2 cellular contexts compared by ENCODE assay signal in the genomic region with DNA sequence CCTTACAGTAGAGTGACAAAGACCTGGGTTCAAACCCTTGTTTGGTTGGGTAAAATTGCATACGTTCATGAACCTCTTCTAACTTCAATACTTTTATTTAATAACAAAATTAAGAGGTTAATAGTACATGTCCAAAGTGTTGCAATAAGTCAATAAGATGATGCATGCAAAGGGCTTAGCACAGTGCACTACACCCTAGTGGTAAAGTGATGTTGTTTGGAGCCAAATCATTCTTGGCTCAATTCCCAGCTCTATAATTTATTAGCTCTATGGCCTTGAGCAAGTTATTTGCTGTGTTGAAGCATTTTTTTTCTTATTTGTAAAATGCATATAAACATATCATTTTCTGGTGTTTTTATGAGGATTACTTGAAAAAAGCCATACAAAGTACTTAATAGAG.
TF ChIP-seq lines count a peak whose summit lies in the region.

No MANE protein-coding gene starts in this region.

TF ChIP-seq in liver, 16 proteins besides CTCF, POLR2A, EP300 and RAD21 (continued from another document):
- TF ChIP-seq, protein P1, sequence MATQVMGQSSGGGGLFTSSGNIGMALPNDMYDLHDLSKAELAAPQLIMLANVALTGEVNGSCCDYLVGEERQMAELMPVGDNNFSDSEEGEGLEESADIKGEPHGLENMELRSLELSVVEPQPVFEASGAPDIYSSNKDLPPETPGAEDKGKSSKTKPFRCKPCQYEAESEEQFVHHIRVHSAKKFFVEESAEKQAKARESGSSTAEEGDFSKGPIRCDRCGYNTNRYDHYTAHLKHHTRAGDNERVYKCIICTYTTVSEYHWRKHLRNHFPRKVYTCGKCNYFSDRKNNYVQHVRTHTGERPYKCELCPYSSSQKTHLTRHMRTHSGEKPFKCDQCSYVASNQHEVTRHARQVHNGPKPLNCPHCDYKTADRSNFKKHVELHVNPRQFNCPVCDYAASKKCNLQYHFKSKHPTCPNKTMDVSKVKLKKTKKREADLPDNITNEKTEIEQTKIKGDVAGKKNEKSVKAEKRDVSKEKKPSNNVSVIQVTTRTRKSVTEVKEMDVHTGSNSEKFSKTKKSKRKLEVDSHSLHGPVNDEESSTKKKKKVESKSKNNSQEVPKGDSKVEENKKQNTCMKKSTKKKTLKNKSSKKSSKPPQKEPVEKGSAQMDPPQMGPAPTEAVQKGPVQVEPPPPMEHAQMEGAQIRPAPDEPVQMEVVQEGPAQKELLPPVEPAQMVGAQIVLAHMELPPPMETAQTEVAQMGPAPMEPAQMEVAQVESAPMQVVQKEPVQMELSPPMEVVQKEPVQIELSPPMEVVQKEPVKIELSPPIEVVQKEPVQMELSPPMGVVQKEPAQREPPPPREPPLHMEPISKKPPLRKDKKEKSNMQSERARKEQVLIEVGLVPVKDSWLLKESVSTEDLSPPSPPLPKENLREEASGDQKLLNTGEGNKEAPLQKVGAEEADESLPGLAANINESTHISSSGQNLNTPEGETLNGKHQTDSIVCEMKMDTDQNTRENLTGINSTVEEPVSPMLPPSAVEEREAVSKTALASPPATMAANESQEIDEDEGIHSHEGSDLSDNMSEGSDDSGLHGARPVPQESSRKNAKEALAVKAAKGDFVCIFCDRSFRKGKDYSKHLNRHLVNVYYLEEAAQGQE (IDR thresholded peaks at IDR 0.05): peak; percentile 33
- TF ChIP-seq JUND (IDR thresholded peaks at IDR 0.05): peak; percentile 86 to 94
- peak; percentile 98 for TF ChIP-seq FOXA1 (IDR thresholded peaks at IDR 0.05)
- TF ChIP-seq FOXA2 (IDR thresholded peaks at IDR 0.05): peak; percentile 99
- TF ChIP-seq, protein P2, sequence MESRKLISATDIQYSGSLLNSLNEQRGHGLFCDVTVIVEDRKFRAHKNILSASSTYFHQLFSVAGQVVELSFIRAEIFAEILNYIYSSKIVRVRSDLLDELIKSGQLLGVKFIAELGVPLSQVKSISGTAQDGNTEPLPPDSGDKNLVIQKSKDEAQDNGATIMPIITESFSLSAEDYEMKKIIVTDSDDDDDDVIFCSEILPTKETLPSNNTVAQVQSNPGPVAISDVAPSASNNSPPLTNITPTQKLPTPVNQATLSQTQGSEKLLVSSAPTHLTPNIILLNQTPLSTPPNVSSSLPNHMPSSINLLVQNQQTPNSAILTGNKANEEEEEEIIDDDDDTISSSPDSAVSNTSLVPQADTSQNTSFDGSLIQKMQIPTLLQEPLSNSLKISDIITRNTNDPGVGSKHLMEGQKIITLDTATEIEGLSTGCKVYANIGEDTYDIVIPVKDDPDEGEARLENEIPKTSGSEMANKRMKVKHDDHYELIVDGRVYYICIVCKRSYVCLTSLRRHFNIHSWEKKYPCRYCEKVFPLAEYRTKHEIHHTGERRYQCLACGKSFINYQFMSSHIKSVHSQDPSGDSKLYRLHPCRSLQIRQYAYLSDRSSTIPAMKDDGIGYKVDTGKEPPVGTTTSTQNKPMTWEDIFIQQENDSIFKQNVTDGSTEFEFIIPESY (IDR thresholded peaks at IDR 0.05): peak; percentile 58
- TF ChIP-seq, protein P3, sequence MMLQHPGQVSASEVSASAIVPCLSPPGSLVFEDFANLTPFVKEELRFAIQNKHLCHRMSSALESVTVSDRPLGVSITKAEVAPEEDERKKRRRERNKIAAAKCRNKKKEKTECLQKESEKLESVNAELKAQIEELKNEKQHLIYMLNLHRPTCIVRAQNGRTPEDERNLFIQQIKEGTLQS (IDR thresholded peaks at IDR 0.05): peak; percentile 84
- peak; percentile 43 for TF ChIP-seq YY1 (IDR thresholded peaks at IDR 0.05)
- TF ChIP-seq HNF4A (conservative IDR thresholded peaks at IDR 0.05): peak; percentile 65 to 81
- TF ChIP-seq HNF4G (IDR thresholded peaks at IDR 0.05): no peak
- peak; percentile 25 for TF ChIP-seq NR2F2 (IDR thresholded peaks at IDR 0.05)
- TF ChIP-seq TAF1 (conservative IDR thresholded peaks at IDR 0.05): no peak
- TF ChIP-seq, protein P4, sequence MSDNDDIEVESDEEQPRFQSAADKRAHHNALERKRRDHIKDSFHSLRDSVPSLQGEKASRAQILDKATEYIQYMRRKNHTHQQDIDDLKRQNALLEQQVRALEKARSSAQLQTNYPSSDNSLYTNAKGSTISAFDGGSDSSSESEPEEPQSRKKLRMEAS (IDR thresholded peaks at IDR 0.05): peak; percentile 56
- peak in 1 of 2 donors; percentile 23 for TF ChIP-seq EGR1 (IDR thresholded peaks at IDR 0.05; ENCODE audit: low read depth in 2 of 2)
- TF ChIP-seq SP1 (IDR thresholded peaks at IDR 0.05): peak; percentile 66
- TF ChIP-seq RXRA (IDR thresholded peaks at IDR 0.05): peak; percentile 49 to 82

TF ChIP-seq in HepG2, 621 proteins besides CTCF, POLR2A, EP300 and RAD21 (continued from another document):
- TF ChIP-seq, protein P5, sequence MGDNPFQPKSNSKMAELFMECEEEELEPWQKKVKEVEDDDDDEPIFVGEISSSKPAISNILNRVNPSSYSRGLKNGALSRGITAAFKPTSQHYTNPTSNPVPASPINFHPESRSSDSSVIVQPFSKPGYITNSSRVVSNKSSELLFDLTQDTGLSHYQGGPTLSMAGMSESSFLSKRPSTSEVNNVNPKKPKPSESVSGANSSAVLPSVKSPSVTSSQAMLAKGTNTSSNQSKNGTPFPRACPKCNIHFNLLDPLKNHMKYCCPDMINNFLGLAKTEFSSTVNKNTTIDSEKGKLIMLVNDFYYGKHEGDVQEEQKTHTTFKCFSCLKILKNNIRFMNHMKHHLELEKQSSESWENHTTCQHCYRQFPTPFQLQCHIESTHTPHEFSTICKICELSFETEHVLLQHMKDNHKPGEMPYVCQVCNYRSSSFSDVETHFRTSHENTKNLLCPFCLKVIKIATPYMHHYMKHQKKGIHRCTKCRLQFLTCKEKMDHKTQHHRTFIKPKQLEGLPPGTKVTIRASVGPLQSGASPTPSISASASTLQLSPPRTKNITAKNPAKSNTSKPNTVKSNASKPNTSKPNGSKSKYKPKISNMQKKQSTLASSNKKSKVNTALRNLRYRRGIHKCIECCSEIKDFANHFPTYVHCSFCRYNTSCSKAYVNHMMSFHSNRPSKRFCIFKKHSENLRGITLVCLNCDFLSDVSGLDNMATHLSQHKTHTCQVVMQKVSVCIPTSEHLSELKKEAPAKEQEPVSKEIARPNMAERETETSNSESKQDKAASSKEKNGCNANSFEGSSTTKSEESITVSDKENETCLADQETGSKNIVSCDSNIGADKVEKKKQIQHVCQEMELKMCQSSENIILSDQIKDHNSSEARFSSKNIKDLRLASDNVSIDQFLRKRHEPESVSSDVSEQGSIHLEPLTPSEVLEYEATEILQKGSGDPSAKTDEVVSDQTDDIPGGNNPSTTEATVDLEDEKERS (CRISPR knock-in tag; IDR thresholded peaks at IDR 0.05): no peak
- no peak for TF ChIP-seq ZNF333 (CRISPR knock-in tag; IDR thresholded peaks at IDR 0.05; ENCODE audit: borderline replicate concordance)
- TF ChIP-seq, protein P6, sequence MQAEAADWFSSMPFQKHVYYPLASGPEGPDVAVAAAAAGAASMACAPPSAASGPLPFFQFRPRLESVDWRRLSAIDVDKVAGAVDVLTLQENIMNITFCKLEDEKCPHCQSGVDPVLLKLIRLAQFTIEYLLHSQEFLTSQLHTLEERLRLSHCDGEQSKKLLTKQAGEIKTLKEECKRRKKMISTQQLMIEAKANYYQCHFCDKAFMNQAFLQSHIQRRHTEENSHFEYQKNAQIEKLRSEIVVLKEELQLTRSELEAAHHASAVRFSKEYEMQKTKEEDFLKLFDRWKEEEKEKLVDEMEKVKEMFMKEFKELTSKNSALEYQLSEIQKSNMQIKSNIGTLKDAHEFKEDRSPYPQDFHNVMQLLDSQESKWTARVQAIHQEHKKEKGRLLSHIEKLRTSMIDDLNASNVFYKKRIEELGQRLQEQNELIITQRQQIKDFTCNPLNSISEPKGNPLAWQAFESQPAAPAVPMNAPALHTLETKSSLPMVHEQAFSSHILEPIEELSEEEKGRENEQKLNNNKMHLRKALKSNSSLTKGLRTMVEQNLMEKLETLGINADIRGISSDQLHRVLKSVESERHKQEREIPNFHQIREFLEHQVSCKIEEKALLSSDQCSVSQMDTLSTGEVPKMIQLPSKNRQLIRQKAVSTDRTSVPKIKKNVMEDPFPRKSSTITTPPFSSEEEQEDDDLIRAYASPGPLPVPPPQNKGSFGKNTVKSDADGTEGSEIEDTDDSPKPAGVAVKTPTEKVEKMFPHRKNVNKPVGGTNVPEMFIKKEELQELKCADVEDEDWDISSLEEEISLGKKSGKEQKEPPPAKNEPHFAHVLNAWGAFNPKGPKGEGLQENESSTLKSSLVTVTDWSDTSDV (CRISPR knock-in tag; IDR thresholded peaks at IDR 0.05): no peak
- TF ChIP-seq ZNF331 (CRISPR knock-in tag; IDR thresholded peaks at IDR 0.05): no peak
- no peak for TF ChIP-seq RFXANK (CRISPR knock-in tag; IDR thresholded peaks at IDR 0.05)
- no peak for TF ChIP-seq ZNF782 (CRISPR knock-in tag; IDR thresholded peaks at IDR 0.05; ENCODE audit: borderline replicate concordance)
- no peak for TF ChIP-seq PLRG1 (conservative IDR thresholded peaks at IDR 0.05)
- TF ChIP-seq CREB1 (IDR thresholded peaks at IDR 0.05): no peak
- TF ChIP-seq CREB1 (CRISPR knock-in tag; IDR thresholded peaks at IDR 0.05): no peak
- no peak for TF ChIP-seq ONECUT2 (CRISPR knock-in tag; IDR thresholded peaks at IDR 0.05)
- TF ChIP-seq, protein P7, sequence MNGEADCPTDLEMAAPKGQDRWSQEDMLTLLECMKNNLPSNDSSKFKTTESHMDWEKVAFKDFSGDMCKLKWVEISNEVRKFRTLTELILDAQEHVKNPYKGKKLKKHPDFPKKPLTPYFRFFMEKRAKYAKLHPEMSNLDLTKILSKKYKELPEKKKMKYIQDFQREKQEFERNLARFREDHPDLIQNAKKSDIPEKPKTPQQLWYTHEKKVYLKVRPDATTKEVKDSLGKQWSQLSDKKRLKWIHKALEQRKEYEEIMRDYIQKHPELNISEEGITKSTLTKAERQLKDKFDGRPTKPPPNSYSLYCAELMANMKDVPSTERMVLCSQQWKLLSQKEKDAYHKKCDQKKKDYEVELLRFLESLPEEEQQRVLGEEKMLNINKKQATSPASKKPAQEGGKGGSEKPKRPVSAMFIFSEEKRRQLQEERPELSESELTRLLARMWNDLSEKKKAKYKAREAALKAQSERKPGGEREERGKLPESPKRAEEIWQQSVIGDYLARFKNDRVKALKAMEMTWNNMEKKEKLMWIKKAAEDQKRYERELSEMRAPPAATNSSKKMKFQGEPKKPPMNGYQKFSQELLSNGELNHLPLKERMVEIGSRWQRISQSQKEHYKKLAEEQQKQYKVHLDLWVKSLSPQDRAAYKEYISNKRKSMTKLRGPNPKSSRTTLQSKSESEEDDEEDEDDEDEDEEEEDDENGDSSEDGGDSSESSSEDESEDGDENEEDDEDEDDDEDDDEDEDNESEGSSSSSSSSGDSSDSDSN (CRISPR knock-in tag; IDR thresholded peaks at IDR 0.05): no peak
- TF ChIP-seq, protein P8, sequence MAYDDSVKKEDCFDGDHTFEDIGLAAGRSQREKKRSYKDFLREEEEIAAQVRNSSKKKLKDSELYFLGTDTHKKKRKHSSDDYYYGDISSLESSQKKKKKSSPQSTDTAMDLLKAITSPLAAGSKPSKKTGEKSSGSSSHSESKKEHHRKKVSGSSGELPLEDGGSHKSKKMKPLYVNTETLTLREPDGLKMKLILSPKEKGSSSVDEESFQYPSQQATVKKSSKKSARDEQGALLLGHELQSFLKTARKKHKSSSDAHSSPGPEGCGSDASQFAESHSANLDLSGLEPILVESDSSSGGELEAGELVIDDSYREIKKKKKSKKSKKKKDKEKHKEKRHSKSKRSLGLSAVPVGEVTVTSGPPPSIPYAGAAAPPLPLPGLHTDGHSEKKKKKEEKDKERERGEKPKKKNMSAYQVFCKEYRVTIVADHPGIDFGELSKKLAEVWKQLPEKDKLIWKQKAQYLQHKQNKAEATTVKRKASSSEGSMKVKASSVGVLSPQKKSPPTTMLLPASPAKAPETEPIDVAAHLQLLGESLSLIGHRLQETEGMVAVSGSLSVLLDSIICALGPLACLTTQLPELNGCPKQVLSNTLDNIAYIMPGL (CRISPR knock-in tag; IDR thresholded peaks at IDR 0.05; ENCODE audit: borderline replicate concordance in 1 of 2, low read depth in 1 of 2): no peak
- no peak for TF ChIP-seq ELF1 (CRISPR knock-in tag; IDR thresholded peaks at IDR 0.05)
- TF ChIP-seq SKI (IDR thresholded peaks at IDR 0.05; ENCODE audit: partially characterized antibody): no peak
